In genomic region chrX:95058815-95059214, GRCh38 we compare ENCODE assay signal across 19 cellular contexts.
DNase-seq lines count a peak whose midpoint lies in the region; FAIRE-seq and TF ChIP-seq lines count a peak whose summit lies in the region.
"Had no signal": no experiment of that assay in that cellular context is flagged by ENCODE, and none has a peak within 500 bp of the region (broad histone marks: within the 10 kb centered on the region; RNA-seq: fewer than 3 reads in every experiment).

No MANE protein-coding gene starts in this region.

- DNase-seq in AG09309 (ENCODE audit: low read depth): peak; percentile 33
- DNase-seq in LHCN-M2 (ENCODE audit: low read depth): peak; percentile 85
- DNase-seq in bronchial epithelial cell (ENCODE audit: low read depth): peak; percentile 74
- peak; percentile 45 for DNase-seq in myocyte (ENCODE audit: low read depth)
- DNase-seq in NCI-H2227 (lab: John Stamatoyannopoulos, UW; ENCODE audit: unreplicated experiment): no peak
- DNase-seq in GM19240 (ENCODE audit: insufficient read length, low spot score): no peak
- DNase-seq in endothelial cell (ENCODE audit: low spot score): no peak
- no peak for DNase-seq in SKM-1 treated with dmso at 0.1 percent for 144 hours (lab: John Stamatoyannopoulos, UW; ENCODE audit: unreplicated experiment)
- DNase-seq: activated CD8-positive, alpha-beta T cell treated with anti-CD3 and anti-CD28 coated beads, Interleukin-2, amount 10 ng/mL, durations not matched to agents 7 days and 5 days; anterior cingulate cortex; dorsolateral prefrontal cortex; mucosa of descending colon; NCI-H1092 treated with DMSO at 0.1 percent for 48 hours; ovary; stimulated activated naive CD4-positive, alpha-beta T cell treated with Interleukin-2 at 50 U/mL for 16 hours had no signal

- TF ChIP-seq CTCF in AG09309 (IDR thresholded peaks at IDR 0.05; ENCODE audit: control insufficient read depth, insufficient read depth, low read depth, low read length, missing control alignments) (no peak), bronchial epithelial cell (IDR thresholded peaks at IDR 0.05; ENCODE audit: insufficient read depth, low read length, severe bottlenecking) (no peak), endothelial cell (IDR thresholded peaks at IDR 0.05; ENCODE audit: unreplicated experiment) (no peak)

- H3K9me3 Mint-ChIP-seq in endothelial cell (ENCODE audit: unreplicated experiment): no peaks in the 10 kb centered on the region
- H3K9me3 Mint-ChIP-seq: activated T-helper 2 cell treated with anti-CD3 and anti-CD28 coated beads, Interferon-gamma antibody, Interleukin-2, Interleukin-4, amounts not matched to agents 10 μg/mL and 5 μg/mL and 100 μg/mL, durations not matched to agents 14 hours and 24 hours and 36 hours had no signal

- H3K4me3 Mint-ChIP-seq in endothelial cell (ENCODE audit: unreplicated experiment): no peak overlapping the region
- H3K4me3 Mint-ChIP-seq: activated CD8-positive, alpha-beta T cell treated with anti-CD3 and anti-CD28 coated beads, Interleukin-2, amount 10 ng/mL, durations not matched to agents 7 days and 5 days had no signal

- no peak overlapping the region for H3K4me3 ChIP-seq in AG09309 (ENCODE audit: control insufficient read depth, low read depth, low read length)
- no peak overlapping the region for H3K4me3 ChIP-seq in bronchial epithelial cell (ENCODE audit: low read depth, low read length)
- H3K4me3 ChIP-seq: BLaER1 treated with 17β-estradiol and CSF1 and Interleukin-3, amounts not matched to agents 10 nM and 100 nM; dorsolateral prefrontal cortex; mucosa of descending colon; ovary; SK-N-MC had no signal

- H3K27ac Mint-ChIP-seq in endothelial cell (ENCODE audit: unreplicated experiment): no peak overlapping the region
- H3K27ac Mint-ChIP-seq: activated CD8-positive, alpha-beta T cell treated with anti-CD3 and anti-CD28 coated beads, Interleukin-2, amount 10 ng/mL, durations not matched to agents 7 days and 5 days; activated T-helper 2 cell treated with anti-CD3 and anti-CD28 coated beads, Interferon-gamma antibody, Interleukin-2, Interleukin-4, amounts not matched to agents 10 μg/mL and 5 μg/mL and 100 μg/mL, durations not matched to agents 14 hours and 24 hours and 36 hours had no signal

- no peaks in the 10 kb centered on the region for H3K27me3 ChIP-seq in bronchial epithelial cell (ENCODE audit: control insufficient read depth, insufficient read depth, low read length)
- H3K27me3 ChIP-seq: ovary had no signal

- FAIRE-seq in bronchial epithelial cell (lab: Jason Lieb, UNC): no peak
- FAIRE-seq: islet of Langerhans had no signal

- no peaks in the 10 kb centered on the region for H3K4me1 Mint-ChIP-seq in endothelial cell (ENCODE audit: unreplicated experiment)

- H3K27me3 Mint-ChIP-seq in endothelial cell (ENCODE audit: unreplicated experiment): no peaks in the 10 kb centered on the region

- no peaks in the 10 kb centered on the region for H3K36me3 ChIP-seq in bronchial epithelial cell (ENCODE audit: control insufficient read depth, insufficient read depth, low read length)
- H3K36me3 ChIP-seq: BLaER1 treated with 17β-estradiol and CSF1 and Interleukin-3, amounts not matched to agents 10 nM and 100 nM; ovary had no signal

- H3K36me3 Mint-ChIP-seq in endothelial cell (ENCODE audit: low read depth, unreplicated experiment): no peaks in the 10 kb centered on the region

Comparison
In these comparisons a context has a peak if more than half of its experiments do, and no peak if none do; other contexts are left out.
1. DNase-seq: peak in AG09309 (single experiment), LHCN-M2 (single experiment), bronchial epithelial cell (single experiment) and myocyte (single experiment); none in NCI-H2227 (single experiment), GM19240 (single experiment), endothelial cell (single experiment) and SKM-1 treated with dmso at 0.1 percent for 144 hours (single experiment).